In genomic region chr12:48788852-48789775, GRCh38 we compare ENCODE assay signal across 8 cellular contexts. TPM values are rescaled to one million over a fixed set of nuclear protein-coding genes. Genes with fewer than 3 reads are reported as not detected.
DNase-seq lines count a peak whose midpoint lies in the region; ATAC-seq and TF ChIP-seq lines count a peak whose summit lies in the region.

ADCY6 (minus strand) TSS chr12:48789089; CDS start chr12:48783434, 5,655 bp downstream.

- H3K27ac ChIP-seq in naive thymus-derived CD4-positive, alpha-beta T cell (ENCODE audit: low read depth, low read length): no peak within 1 kb of the TSS

- no peaks in the 10 kb centered on the region for H3K36me3 Mint-ChIP-seq in activated naive CD4-positive, alpha-beta T cell treated with anti-CD3 and anti-CD28 coated beads for 36 hours (ENCODE audit: low read depth)
- H3K36me3 Mint-ChIP-seq in activated T-cell treated with anti-CD3 and anti-CD28 coated beads, Interleukin-2, amount 50 U/mL, for 4 hours (ENCODE audit: insufficient read depth): no peaks in the 10 kb centered on the region
- no peaks in the 10 kb centered on the region for H3K36me3 Mint-ChIP-seq in naive thymus-derived CD4-positive, alpha-beta T cell

- peaks cover 12 to 15% of the 10 kb centered on the region in 2 donors for H3K27me3 ChIP-seq in naive thymus-derived CD4-positive, alpha-beta T cell (ENCODE audit: control insufficient read depth in 2 of 2, insufficient read depth in 2 of 2, low read length in 2 of 2)

- CTCF ChIA-PET in activated naive CD4-positive, alpha-beta T cell treated with anti-CD3 and anti-CD28 coated beads for 36 hours (lab: Charles Lee): interaction anchor here (0.6 to 1.2 kb wide), 3 partner anchors 12 to 56 kb away, joined by 3 to 5 read pairs (median 4); no protein-coding TSS in a partner anchor
- CTCF ChIA-PET in naive thymus-derived CD4-positive, alpha-beta T cell (lab: Charles Lee): no interaction called here

- H3K9me3 ChIP-seq in naive thymus-derived CD4-positive, alpha-beta T cell (ENCODE audit: control insufficient read depth in 2 of 3, low read length in 3 of 3): no peaks in the 10 kb centered on the region

- TF ChIP-seq CTCF in fibroblast of villous mesenchyme (IDR thresholded peaks at IDR 0.05; ENCODE audit: insufficient read depth, low read depth, low read length): no peak

- no peaks in the 10 kb centered on the region for H3K9me3 Mint-ChIP-seq in activated naive CD4-positive, alpha-beta T cell treated with anti-CD3 and anti-CD28 coated beads for 36 hours
- H3K9me3 Mint-ChIP-seq in activated T-cell treated with anti-CD3 and anti-CD28 coated beads, Interleukin-2, amount 50 U/mL, for 4 hours: no peaks in the 10 kb centered on the region
- H3K9me3 Mint-ChIP-seq in naive thymus-derived CD4-positive, alpha-beta T cell: no peaks in the 10 kb centered on the region

- POLR2A ChIA-PET in naive thymus-derived CD4-positive, alpha-beta T cell (lab: Charles Lee): no interaction called here

- no peak within 1 kb of the TSS for H3K27ac Mint-ChIP-seq in activated naive CD4-positive, alpha-beta T cell treated with anti-CD3 and anti-CD28 coated beads for 36 hours
- no peak within 1 kb of the TSS for H3K27ac Mint-ChIP-seq in naive thymus-derived CD4-positive, alpha-beta T cell

- H3K4me1 ChIP-seq in naive thymus-derived CD4-positive, alpha-beta T cell (ENCODE audit: control insufficient read depth in 2 of 2, insufficient read depth in 2 of 2, low read length in 2 of 2): no peaks in the 10 kb centered on the region

- peak within 1 kb of the TSS; percentile 88 for H3K4me3 ChIP-seq in fibroblast of villous mesenchyme (ENCODE audit: low read depth, low read length)
- no peak within 1 kb of the TSS for H3K4me3 ChIP-seq in naive thymus-derived CD4-positive, alpha-beta T cell (ENCODE audit: low read length)

- intact Hi-C loops in activated naive CD4-positive, alpha-beta T cell treated with anti-CD3 and anti-CD28 coated beads for 36 hours (cut with micrococcal nuclease): no loop called here
- intact Hi-C loops in naive thymus-derived CD4-positive, alpha-beta T cell (cut with micrococcal nuclease): loop anchor here in 1 of 2 donors (2.0 kb wide), 1 partner anchor 24 kb away; no protein-coding TSS in a partner anchor

- no peak for DNase-seq in activated naive CD4-positive, alpha-beta T cell treated with anti-CD3 and anti-CD28 coated beads for 36 hours
- no peak for DNase-seq in activated naive CD4-positive, alpha-beta T cell (lab: John Stamatoyannopoulos, UW)
- DNase-seq in LHCN-M2 (ENCODE audit: low read depth) (peak; percentile 60), fibroblast of villous mesenchyme (ENCODE audit: low read depth) (peak; percentile 79), NAMALWA (ENCODE audit: low spot score) (no peak), NOMO-1 treated with dmso at 0.1 percent for 144 hours (lab: John Stamatoyannopoulos, UW; ENCODE audit: unreplicated experiment) (no peak)
- no peak for DNase-seq in activated T-cell treated with anti-CD3 and anti-CD28 coated beads, Interleukin-2, amount 50 U/mL, for 4 hours
- DNase-seq in naive thymus-derived CD4-positive, alpha-beta T cell: peak in 1 of 9 donors; percentile 8

- no peaks in the 10 kb centered on the region for H3K36me3 ChIP-seq in naive thymus-derived CD4-positive, alpha-beta T cell (ENCODE audit: control insufficient read depth in 2 of 3, insufficient read depth in 3 of 3, low read length in 3 of 3)

- peaks cover 4% of the 10 kb centered on the region for H3K4me1 Mint-ChIP-seq in activated naive CD4-positive, alpha-beta T cell treated with anti-CD3 and anti-CD28 coated beads for 36 hours (ENCODE audit: low read depth)
- H3K4me1 Mint-ChIP-seq in activated T-cell treated with anti-CD3 and anti-CD28 coated beads, Interleukin-2, amount 50 U/mL, for 4 hours (ENCODE audit: low read depth): peaks cover 8% of the 10 kb centered on the region
- peaks cover 5 to 14% (median 10%) of the 10 kb centered on the region in 7 donors for H3K4me1 Mint-ChIP-seq in naive thymus-derived CD4-positive, alpha-beta T cell

- peak; percentile 32 to 51 for ATAC-seq in activated T-cell treated with anti-CD3 and anti-CD28 coated beads, Interleukin-2, amount 50 U/mL, for 4 hours
- peak; percentile 34 for ATAC-seq in naive thymus-derived CD4-positive, alpha-beta T cell

- H3K27me3 Mint-ChIP-seq in activated naive CD4-positive, alpha-beta T cell treated with anti-CD3 and anti-CD28 coated beads for 36 hours (ENCODE audit: low read depth): peaks cover 40% of the 10 kb centered on the region
- H3K27me3 Mint-ChIP-seq in activated T-cell treated with anti-CD3 and anti-CD28 coated beads, Interleukin-2, amount 50 U/mL, for 4 hours (ENCODE audit: low read depth): peaks cover 54% of the 10 kb centered on the region
- peaks cover 44 to 65% (median 53%) of the 10 kb centered on the region in 5 donors for H3K27me3 Mint-ChIP-seq in naive thymus-derived CD4-positive, alpha-beta T cell

- peak within 1 kb of the TSS; percentile 64 for H3K4me3 Mint-ChIP-seq in activated naive CD4-positive, alpha-beta T cell treated with anti-CD3 and anti-CD28 coated beads for 36 hours
- H3K4me3 Mint-ChIP-seq in activated T-cell treated with anti-CD3 and anti-CD28 coated beads, Interleukin-2, amount 50 U/mL, for 4 hours: peak within 1 kb of the TSS; percentile 69
- peak within 1 kb of the TSS; percentile 59 to 86 (median 66) for H3K4me3 Mint-ChIP-seq in naive thymus-derived CD4-positive, alpha-beta T cell

RNA-seq across cellular contexts. Expression of gene ADCY6, which starts in this region (rescaled TPM):
- under 1 TPM; 0.05 to 0.15 TPM for total RNA-seq in activated naive CD4-positive, alpha-beta T cell treated with anti-CD3 and anti-CD28 coated beads for 36 hours
- 24.7 and 25.6 TPM in 2 replicates for total RNA-seq in LHCN-M2 (2014; rRNA removed)
- 16.2 TPM for polyA plus RNA-seq in LHCN-M2 (2012)
- under 1 TPM; 0.22 to 0.53 (median 0.40) TPM for total RNA-seq in activated T-cell treated with anti-CD3 and anti-CD28 coated beads, Interleukin-2, amount 50 U/mL, for 4 hours
- 39.6 and 47.1 TPM in 2 replicates for total RNA-seq in fibroblast of villous mesenchyme
- total RNA-seq in naive thymus-derived CD4-positive, alpha-beta T cell: under 1 TPM in 3 of 5 experiments, not detected in 2; 0.07 to 0.22 (median 0.08) TPM
- not detected for polyA plus RNA-seq in naive thymus-derived CD4-positive, alpha-beta T cell

Comparison
In these comparisons a context has a peak if more than half of its experiments do, and no peak if none do; other contexts are left out.
1. RNA of gene ADCY6 (total RNA-seq): 39.6 to 47.1 TPM in fibroblast of villous mesenchyme and 24.7 to 25.6 TPM in LHCN-M2; 0.22 to 0.53 TPM in activated T-cell treated with anti-CD3 and anti-CD28 coated beads, Interleukin-2, amount 50 U/mL, for 4 hours, 0.05 to 0.15 TPM in activated naive CD4-positive, alpha-beta T cell treated with anti-CD3 and anti-CD28 coated beads for 36 hours and 0.07 to 0.22 TPM in naive thymus-derived CD4-positive, alpha-beta T cell; every median in the first group is over 10 times any median in the second.
2. Peak in ATAC-seq in activated T-cell treated with anti-CD3 and anti-CD28 coated beads, Interleukin-2, amount 50 U/mL, for 4 hours; RNA of the gene not detected or under 1 TPM.
3. Peak in ATAC-seq in naive thymus-derived CD4-positive, alpha-beta T cell; RNA of the gene not detected or under 1 TPM.
4. DNase-seq: peak in LHCN-M2 (single experiment) and fibroblast of villous mesenchyme (single experiment); none in activated naive CD4-positive, alpha-beta T cell treated with anti-CD3 and anti-CD28 coated beads for 36 hours (single experiment), activated naive CD4-positive, alpha-beta T cell (0 of 4), activated T-cell treated with anti-CD3 and anti-CD28 coated beads, Interleukin-2, amount 50 U/mL, for 4 hours (single experiment), NAMALWA (single experiment) and NOMO-1 treated with dmso at 0.1 percent for 144 hours (single experiment).
5. Peak in every context shown above with its lines, with median percentiles within 50 percentile points of each other: H3K4me3 Mint-ChIP-seq.